2 cellular contexts compared by ENCODE assay signal in genomic region chr1:153752072-153752471, GRCh38.
TF ChIP-seq lines count a peak whose summit lies in the region.

No MANE protein-coding gene starts in this region.

TF ChIP-seq in liver, 16 proteins besides CTCF, POLR2A, EP300 and RAD21 (continued from another document):
- TF ChIP-seq EGR1 (IDR thresholded peaks at IDR 0.05; ENCODE audit: low read depth in 2 of 2), result no peak

TF ChIP-seq in HepG2, 621 proteins besides CTCF, POLR2A, EP300 and RAD21:
- TF ChIP-seq HNF1A (IDR thresholded peaks at IDR 0.05; ENCODE audit: low read depth), result no peak
- no peak for TF ChIP-seq HNF1A (CRISPR knock-in tag; IDR thresholded peaks at IDR 0.05; ENCODE audit: borderline replicate concordance)
- no peak for TF ChIP-seq SRSF1 (optimal IDR thresholded peaks at IDR 0.05; ENCODE audit: low read depth, low read length)
- TF ChIP-seq ZFP36L2 (CRISPR knock-in tag; IDR thresholded peaks at IDR 0.05), result no peak
- no peak for TF ChIP-seq YEATS2 (CRISPR knock-in tag; IDR thresholded peaks at IDR 0.05; ENCODE audit: borderline replicate concordance)
- TF ChIP-seq ZNF770 (CRISPR knock-in tag; IDR thresholded peaks at IDR 0.05), result no peak
- no peak for TF ChIP-seq AKAP8 (CRISPR knock-in tag; IDR thresholded peaks at IDR 0.05)
- no peak for TF ChIP-seq EHMT2 (IDR thresholded peaks at IDR 0.05; ENCODE audit: borderline replicate concordance, low read depth, low read length)
- no peak for TF ChIP-seq RBFOX2 (IDR thresholded peaks at IDR 0.05; ENCODE audit: low read depth, low read length)
- TF ChIP-seq ZNF75D (CRISPR knock-in tag; IDR thresholded peaks at IDR 0.05; ENCODE audit: borderline replicate concordance), result no peak
- TF ChIP-seq POLR2G (IDR thresholded peaks at IDR 0.05; ENCODE audit: low read depth, low read length), result no peak
- no peak for TF ChIP-seq KDM2A (CRISPR knock-in tag; IDR thresholded peaks at IDR 0.05; ENCODE audit: borderline replicate concordance, low read depth)
- no peak for TF ChIP-seq DNMT1 (CRISPR knock-in tag; IDR thresholded peaks at IDR 0.05)
- TF ChIP-seq TCF12 (IDR thresholded peaks at IDR 0.05), result no peak
- TF ChIP-seq TCF12 (CRISPR knock-in tag; IDR thresholded peaks at IDR 0.05), result no peak
- no peak for TF ChIP-seq FIP1L1 (IDR thresholded peaks at IDR 0.05; ENCODE audit: borderline replicate concordance, insufficient read depth, low read depth, low read length)
- TF ChIP-seq PATZ1 (CRISPR knock-in tag; IDR thresholded peaks at IDR 0.05), result no peak
- TF ChIP-seq MYNN (CRISPR knock-in tag; IDR thresholded peaks at IDR 0.05; ENCODE audit: low read depth), result no peak
- TF ChIP-seq TOPORS (CRISPR knock-in tag; IDR thresholded peaks at IDR 0.05), result no peak
- TF ChIP-seq, protein P1, sequence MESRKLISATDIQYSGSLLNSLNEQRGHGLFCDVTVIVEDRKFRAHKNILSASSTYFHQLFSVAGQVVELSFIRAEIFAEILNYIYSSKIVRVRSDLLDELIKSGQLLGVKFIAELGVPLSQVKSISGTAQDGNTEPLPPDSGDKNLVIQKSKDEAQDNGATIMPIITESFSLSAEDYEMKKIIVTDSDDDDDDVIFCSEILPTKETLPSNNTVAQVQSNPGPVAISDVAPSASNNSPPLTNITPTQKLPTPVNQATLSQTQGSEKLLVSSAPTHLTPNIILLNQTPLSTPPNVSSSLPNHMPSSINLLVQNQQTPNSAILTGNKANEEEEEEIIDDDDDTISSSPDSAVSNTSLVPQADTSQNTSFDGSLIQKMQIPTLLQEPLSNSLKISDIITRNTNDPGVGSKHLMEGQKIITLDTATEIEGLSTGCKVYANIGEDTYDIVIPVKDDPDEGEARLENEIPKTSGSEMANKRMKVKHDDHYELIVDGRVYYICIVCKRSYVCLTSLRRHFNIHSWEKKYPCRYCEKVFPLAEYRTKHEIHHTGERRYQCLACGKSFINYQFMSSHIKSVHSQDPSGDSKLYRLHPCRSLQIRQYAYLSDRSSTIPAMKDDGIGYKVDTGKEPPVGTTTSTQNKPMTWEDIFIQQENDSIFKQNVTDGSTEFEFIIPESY (CRISPR knock-in tag; IDR thresholded peaks at IDR 0.05), result no peak
